11 cellular contexts compared by ENCODE assay signal in genomic region chr17:42704495-42705494, GRCh38. TPM values are rescaled to one million over a fixed set of nuclear protein-coding genes. Genes with fewer than 3 reads are reported as not detected.
DNase-seq lines count a peak whose midpoint lies in the region; ATAC-seq and TF ChIP-seq lines count a peak whose summit lies in the region.
"Had no signal": no experiment of that assay in that cellular context is flagged by ENCODE, and none has a peak within 500 bp of the region (broad histone marks: within the 10 kb centered on the region; RNA-seq: fewer than 3 reads in every experiment).

No MANE protein-coding gene starts in this region.

- no peak overlapping the region for H3K4me3 ChIP-seq in dorsolateral prefrontal cortex

- H3K27ac Mint-ChIP-seq in stimulated activated naive B cell treated with anti-CD40 and anti-IgM and Interleukin-4, amounts not matched to agents 10 μg/mL and 1 μg/mL and 100 μg/mL, for 72 hours = peak overlapping the region; percentile 68

- H3K4me3 Mint-ChIP-seq in stimulated activated naive B cell treated with anti-CD40 and anti-IgM and Interleukin-4, amounts not matched to agents 10 μg/mL and 1 μg/mL and 100 μg/mL, for 72 hours = peak overlapping the region; percentile 42 to 72
- H3K4me3 Mint-ChIP-seq: CD14-positive monocyte had no signal

- H3K9me3 Mint-ChIP-seq in stimulated activated naive B cell treated with anti-CD40 and anti-IgM and Interleukin-4, amounts not matched to agents 10 μg/mL and 1 μg/mL and 100 μg/mL, for 72 hours = no peaks in the 10 kb centered on the region

- DNase-seq in cardiac septum (ENCODE audit: low spot score) = peak; percentile 35
- DNase-seq in left ventricle myocardium superior = no peak
- DNase-seq in stimulated activated naive B cell treated with anti-CD40 and anti-IgM and Interleukin-4, amounts not matched to agents 10 μg/mL and 1 μg/mL and 100 μg/mL, for 72 hours = peak; percentile 73
- DNase-seq in pons (ENCODE audit: low spot score) = no peak
- DNase-seq in dorsolateral prefrontal cortex = no peak
- DNase-seq in hypothalamus (lab: John Stamatoyannopoulos, UW) = no peak
- DNase-seq: nucleus accumbens had no signal

- intact Hi-C loops in cardiac septum (cut with DNase I) = no loop called here
- intact Hi-C loops in left ventricle myocardium superior (cut with micrococcal nuclease) = no loop called here
- intact Hi-C loops in dorsolateral prefrontal cortex (cut with DNase I) = no loop called here

- peaks cover 68 to 81% of the 10 kb centered on the region in 2 donors for H3K36me3 Mint-ChIP-seq in stimulated activated naive B cell treated with anti-CD40 and anti-IgM and Interleukin-4, amounts not matched to agents 10 μg/mL and 1 μg/mL and 100 μg/mL, for 72 hours

- peaks cover 40 to 68% of the 10 kb centered on the region in 2 donors for H3K4me1 Mint-ChIP-seq in stimulated activated naive B cell treated with anti-CD40 and anti-IgM and Interleukin-4, amounts not matched to agents 10 μg/mL and 1 μg/mL and 100 μg/mL, for 72 hours
- H3K4me1 Mint-ChIP-seq: CD14-positive monocyte had no signal

- no peaks in the 10 kb centered on the region for H3K27me3 Mint-ChIP-seq in stimulated activated naive B cell treated with anti-CD40 and anti-IgM and Interleukin-4, amounts not matched to agents 10 μg/mL and 1 μg/mL and 100 μg/mL, for 72 hours

- no peak for ATAC-seq in left ventricle myocardium superior
- peak; percentile 74 for ATAC-seq in GM21825 (IDR thresholded peaks at IDR 0.05; ENCODE audit: unreplicated experiment)
- ATAC-seq in HG03565 (IDR thresholded peaks at IDR 0.05; ENCODE audit: unreplicated experiment) = peak; percentile 64
- ATAC-seq in stimulated activated naive B cell treated with anti-CD40 and anti-IgM and Interleukin-4, amounts not matched to agents 10 μg/mL and 1 μg/mL and 100 μg/mL, for 72 hours (replicated peaks) = peak; percentile 90 to 93
- ATAC-seq: HCT116 had no signal

- H3K27me3 ChIP-seq in dorsolateral prefrontal cortex = no peaks in the 10 kb centered on the region

- no peak overlapping the region for H3K27ac ChIP-seq in dorsolateral prefrontal cortex

- TF ChIP-seq CTCF in dorsolateral prefrontal cortex (IDR thresholded peaks at IDR 0.05 in 54 of 56, conservative IDR thresholded peaks at IDR 0.05 in 2 of 56; ENCODE audit: low read depth in 1 of 56, partially characterized antibody in 56 of 56) = no peak

RNA-seq across cellular contexts. Expression of gene CNTNAP1, which starts 22.5 kb away (rescaled TPM):
- 7.0 TPM for total RNA-seq in cardiac septum
- 7.0 TPM for total RNA-seq in left ventricle myocardium superior
- 100 to 1,000 TPM in 116 of 120 experiments, 10 to 100 TPM in 4; 58.4 to 222 (median 157) TPM for total RNA-seq in dorsolateral prefrontal cortex

RNA-seq across cellular contexts. Expression of gene CCR10, which starts 23.2 kb away (rescaled TPM):
- total RNA-seq in cardiac septum (1.2 TPM), left ventricle myocardium superior (1.7 TPM), dorsolateral prefrontal cortex (1 to 10 TPM; 1.8 to 8.1 (median 4.2) TPM)

RNA-seq across cellular contexts. Expression of gene PLEKHH3, which starts 28.0 kb away (rescaled TPM):
- total RNA-seq in cardiac septum (20.2 TPM), left ventricle myocardium superior (35.7 TPM), dorsolateral prefrontal cortex (10 to 100 TPM in 104 of 120 experiments, 1 to 10 TPM in 16; 6.3 to 25.0 (median 12.5) TPM)

RNA-seq across cellular contexts. Expression of gene EZH1, which starts 40.0 kb away (rescaled TPM):
- total RNA-seq in cardiac septum = 45.4 TPM
- 49.6 TPM for total RNA-seq in left ventricle myocardium superior
- total RNA-seq in dorsolateral prefrontal cortex = 100 to 1,000 TPM in 89 of 120 experiments, 10 to 100 TPM in 31; 80.4 to 150 (median 110) TPM

RNA-seq across cellular contexts. Expression of gene TUBG2, which starts 45.7 kb away (rescaled TPM):
- total RNA-seq in cardiac septum (21.9 TPM), left ventricle myocardium superior (17.1 TPM), dorsolateral prefrontal cortex (100 to 1,000 TPM in 77 of 120 experiments, 10 to 100 TPM in 43; 64.3 to 154 (median 106) TPM)

Comparison
In these comparisons a context has a peak if more than half of its experiments do, and no peak if none do; other contexts are left out.
1. DNase-seq: peak in cardiac septum (single experiment) and stimulated activated naive B cell treated with anti-CD40 and anti-IgM and Interleukin-4, amounts not matched to agents 10 μg/mL and 1 μg/mL and 100 μg/mL, for 72 hours (single experiment); none in left ventricle myocardium superior (single experiment), pons (single experiment), dorsolateral prefrontal cortex (0 of 10) and hypothalamus (0 of 51).